17 cellular contexts compared by ENCODE assay signal in genomic region chr11:15849265-15849664, GRCh38.
"Had no signal": no experiment of that assay in that cellular context is flagged by ENCODE, and none has a peak within 500 bp of the region (broad histone marks: within the 10 kb centered on the region; RNA-seq: fewer than 3 reads in every experiment).

No MANE protein-coding gene starts in this region.

- H3K4me3 ChIP-seq: breast epithelium, esophagus muscularis mucosa, skin epidermis, upper lobe of left lung had no signal

- FAIRE-seq: colon had no signal

- DNase-seq: activated CD4-positive, alpha-beta T cell treated with anti-CD3 and anti-CD28 coated beads for 1 hour; activated CD4-positive, alpha-beta T cell treated with anti-CD3 and anti-CD28 coated beads, Interleukin-2, amount 50 U/mL, for 4 hours; activated naive CD4-positive, alpha-beta T cell treated with Interleukin-2 at 50 U/mL for 16 hours; aorta; effector CD4-positive, alpha-beta T cell; naive B cell; stimulated activated CD4-positive, alpha-beta T cell treated with anti-CD3 and anti-CD28 coated beads, Interleukin-4, amount 100 ng/mL, for 4 hours; stimulated activated CD8-positive, alpha-beta memory T cell treated with anti-CD3 and anti-CD28 coated beads, Interleukin-4, amount 100 ng/mL, for 48 hours; stimulated activated naive CD8-positive, alpha-beta T cell treated with anti-CD3 and anti-CD28 coated beads, Interleukin-15, Interleukin-2, amounts not matched to agents 100 U/mL and 50 U/mL, for 24 hours; upper lobe of left lung had no signal

- H3K36me3 Mint-ChIP-seq: naive B cell had no signal

- ATAC-seq: activated T-helper 17 cell treated with anti-CD3 and anti-CD28 coated beads, Interleukin-2, amount 50 U/mL, for 72 hours; stimulated activated naive CD8-positive, alpha-beta T cell treated with anti-CD3 and anti-CD28 coated beads, Interleukin-15, Interleukin-2, amounts not matched to agents 100 U/mL and 50 U/mL, for 24 hours had no signal

- H3K27me3 ChIP-seq: breast epithelium, esophagus muscularis mucosa, upper lobe of left lung had no signal

- H3K9ac ChIP-seq: parathyroid adenoma had no signal

- H3K27ac Mint-ChIP-seq: activated T-helper 17 cell treated with anti-CD3 and anti-CD28 coated beads, Interleukin-2, amount 50 U/mL, for 72 hours had no signal

- H3K4me1 ChIP-seq: breast epithelium, parathyroid adenoma had no signal

- H3K9me3 ChIP-seq: breast epithelium, esophagus muscularis mucosa, upper lobe of left lung had no signal

- H3K4me1 Mint-ChIP-seq: activated T-helper 17 cell treated with anti-CD3 and anti-CD28 coated beads, Interleukin-2, amount 50 U/mL, for 72 hours; naive B cell had no signal

- H3K4me3 Mint-ChIP-seq: activated T-helper 17 cell treated with anti-CD3 and anti-CD28 coated beads, Interleukin-2, amount 50 U/mL, for 72 hours; naive B cell had no signal

- H3K36me3 ChIP-seq: breast epithelium, esophagus muscularis mucosa, upper lobe of left lung had no signal

- H3K27ac ChIP-seq: breast epithelium, esophagus muscularis mucosa, parathyroid adenoma, skin epidermis, upper lobe of left lung, VCaP had no signal

- H2AFZ ChIP-seq: parathyroid adenoma had no signal
